ENCODE assay signal across 11 cellular contexts in genomic region chr20:61252601-61253263, GRCh38. TPM values are rescaled to one million over a fixed set of nuclear protein-coding genes. Genes with fewer than 3 reads are reported as not detected.
A peak's percentile ranks its signal among the peaks of the same experiment; 100 is the strongest.
DNase-seq lines count a peak whose midpoint lies in the region; ATAC-seq, FAIRE-seq and TF ChIP-seq lines count a peak whose summit lies in the region.
"Had no signal": no experiment of that assay in that cellular context is flagged by ENCODE, and none has a peak within 500 bp of the region (broad histone marks: within the 10 kb centered on the region; RNA-seq: fewer than 3 reads in every experiment).

No MANE protein-coding gene starts in this region.

- H3K79me2 ChIP-seq in Karpas-422 (ENCODE audit: low read length): no peaks in the 10 kb centered on the region

- 1% methylated on average over 53 to 87 of the region's 87 CpGs for WGBS in pancreas, 2 donors

- no peak overlapping the region for H3K9ac ChIP-seq in Karpas-422 (ENCODE audit: low read length)

- H3K4me2 ChIP-seq in Karpas-422 (ENCODE audit: low read depth, low read length, poor library complexity, severe bottlenecking): no peak overlapping the region

- no peaks in the 10 kb centered on the region for H3K9me3 ChIP-seq in pancreas
- H3K9me3 ChIP-seq in Karpas-422 (ENCODE audit: low read length): no peaks in the 10 kb centered on the region
- H3K9me3 ChIP-seq: right lobe of liver, upper lobe of right lung had no signal

- ATAC-seq in pancreas: peak in 3 of 4 donors; percentile 25 to 58 (median 51)
- no peak for ATAC-seq in GM21528 (IDR thresholded peaks at IDR 0.05; ENCODE audit: low FRiP score, unreplicated experiment)
- ATAC-seq: upper lobe of right lung had no signal

- H3K36me3 ChIP-seq in pancreas (no peaks in the 10 kb centered on the region), Karpas-422 (ENCODE audit: insufficient read depth, low read length) (no peaks in the 10 kb centered on the region)
- H3K36me3 ChIP-seq: right lobe of liver, upper lobe of right lung, WERI-Rb-1 had no signal

- intact Hi-C loops in pancreas (cut with DNase I): no loop called here

- no peak for FAIRE-seq in pancreas (lab: Jason Lieb, UNC)

- TF ChIP-seq CTCF in foreskin fibroblast (IDR thresholded peaks at IDR 0.05; ENCODE audit: low read depth, low read length): no peak
- no peak for TF ChIP-seq CTCF in pancreas (IDR thresholded peaks at IDR 0.05)

- H3K27ac ChIP-seq in pancreas: no peak overlapping the region
- H3K27ac ChIP-seq in Karpas-422 (ENCODE audit: low read length): no peak overlapping the region
- H3K27ac ChIP-seq: right lobe of liver, upper lobe of right lung, WERI-Rb-1 had no signal

- peaks cover 0 to 19% (median 2%) of the 10 kb centered on the region in 4 donors for H3K27me3 ChIP-seq in pancreas
- no peaks in the 10 kb centered on the region for H3K27me3 ChIP-seq in Karpas-422 (ENCODE audit: low read length)
- H3K27me3 ChIP-seq: right lobe of liver had no signal

- no peaks in the 10 kb centered on the region for H3K4me1 ChIP-seq in pancreas
- H3K4me1 ChIP-seq in Karpas-422 (ENCODE audit: low read length): no peaks in the 10 kb centered on the region
- H3K4me1 ChIP-seq: upper lobe of right lung had no signal

- no peaks in the 10 kb centered on the region for H3K9me2 ChIP-seq in Karpas-422 (replicated peaks; ENCODE audit: insufficient read depth, low read length)

- H2AFZ ChIP-seq in Karpas-422 (ENCODE audit: low read length): no peak overlapping the region

- H3K4me3 ChIP-seq in foreskin fibroblast (ENCODE audit: low read depth in 1 of 2, low read length in 2 of 2): peak overlapping the region; percentile 44 to 55
- H3K4me3 ChIP-seq in pancreas: peak overlapping the region; percentile 8 to 47 (median 20)
- H3K4me3 ChIP-seq in Karpas-422 (ENCODE audit: low read length): no peak overlapping the region

- peak; percentile 74 for DNase-seq in D341Med (ENCODE audit: low spot score)
- DNase-seq in RPMI7951 (ENCODE audit: low read depth): peak; percentile 20
- peak; percentile 43 to 76 for DNase-seq in foreskin fibroblast
- DNase-seq in pancreas: peak in 1 of 6 donors; percentile 65
- DNase-seq in cerebellum (ENCODE audit: low spot score): no peak
- DNase-seq in Karpas-422: no peak
- DNase-seq in stimulated activated CD4-positive, alpha-beta T cell treated with anti-CD3 and anti-CD28 coated beads, Interleukin-2, amount 100 ng/mL, for 48 hours: no peak
- DNase-seq: right lobe of liver, upper lobe of right lung, WERI-Rb-1 had no signal

- H4K20me1 ChIP-seq in Karpas-422 (ENCODE audit: insufficient read depth, low read depth, low read length): no peaks in the 10 kb centered on the region

RNA-seq across cellular contexts. Expression of gene CDH4, which starts 0.7 kb away (rescaled TPM):
- 0.12 and 0.29 TPM in 2 replicates for total RNA-seq in RPMI7951 (2014; rRNA removed; shearing (Covaris generic))
- total RNA-seq in pancreas: 1 to 10 TPM in 2 of 6 donors, under 1 TPM in 4; 0.04 to 1.4 (median 0.33) TPM
- polyA plus RNA-seq in pancreas: under 1 TPM; 0.21 to 0.27 TPM
- total RNA-seq in cerebellum: 19.3 TPM
- total RNA-seq in Karpas-422 (2014; rRNA removed; shearing (Covaris generic); ENCODE audit: low replicate concordance): not detected in 2 replicates

Comparison
In these comparisons a context has a peak if more than half of its experiments do, and no peak if none do; other contexts are left out.
1. DNase-seq: peak in D341Med (single experiment), RPMI7951 (single experiment) and foreskin fibroblast (2 of 2); none in cerebellum (single experiment), Karpas-422 (single experiment) and stimulated activated CD4-positive, alpha-beta T cell treated with anti-CD3 and anti-CD28 coated beads, Interleukin-2, amount 100 ng/mL, for 48 hours (0 of 2).